In the genomic region with DNA sequence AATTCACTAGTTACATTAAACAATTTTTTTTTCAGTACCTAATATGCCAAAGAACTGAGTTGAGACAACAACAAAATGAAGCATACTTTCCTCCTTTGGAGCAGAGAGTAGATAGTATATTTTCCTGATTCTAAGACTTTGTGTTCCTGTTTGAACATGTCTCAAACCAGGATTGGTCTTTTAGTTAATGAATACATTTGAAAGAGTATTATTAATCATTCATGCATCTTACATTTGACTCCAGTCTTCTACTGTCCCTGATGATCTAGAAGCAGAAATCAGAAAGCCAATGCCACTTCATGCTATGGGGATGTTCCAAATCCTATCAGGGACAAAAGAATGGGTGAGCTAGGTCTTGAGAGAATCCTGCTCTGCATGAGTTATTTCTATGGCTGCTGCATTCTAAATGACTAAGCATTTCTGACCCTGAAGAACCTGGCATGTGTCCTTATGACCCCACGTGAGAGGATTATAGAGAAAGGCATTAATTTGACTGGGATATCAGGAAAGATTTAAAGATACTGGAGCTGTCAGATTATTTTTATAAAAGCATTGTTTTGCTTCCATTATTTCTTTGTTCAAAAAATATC, we compare ENCODE assay signal across 1 cellular context.
TF ChIP-seq lines count a peak whose summit lies in the region.

No MANE protein-coding gene starts in this region.

TF ChIP-seq in K562, 482 proteins besides CTCF, POLR2A, EP300 and RAD21 (continued from another document and continues in another):
- TF ChIP-seq, protein P1, sequence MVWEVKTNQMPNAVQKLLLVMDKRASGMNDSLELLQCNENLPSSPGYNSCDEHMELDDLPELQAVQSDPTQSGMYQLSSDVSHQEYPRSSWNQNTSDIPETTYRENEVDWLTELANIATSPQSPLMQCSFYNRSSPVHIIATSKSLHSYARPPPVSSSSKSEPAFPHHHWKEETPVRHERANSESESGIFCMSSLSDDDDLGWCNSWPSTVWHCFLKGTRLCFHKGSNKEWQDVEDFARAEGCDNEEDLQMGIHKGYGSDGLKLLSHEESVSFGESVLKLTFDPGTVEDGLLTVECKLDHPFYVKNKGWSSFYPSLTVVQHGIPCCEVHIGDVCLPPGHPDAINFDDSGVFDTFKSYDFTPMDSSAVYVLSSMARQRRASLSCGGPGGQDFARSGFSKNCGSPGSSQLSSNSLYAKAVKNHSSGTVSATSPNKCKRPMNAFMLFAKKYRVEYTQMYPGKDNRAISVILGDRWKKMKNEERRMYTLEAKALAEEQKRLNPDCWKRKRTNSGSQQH (CRISPR knock-in tag; IDR thresholded peaks at IDR 0.05): no peak
- no peak for TF ChIP-seq BRF1 (IDR thresholded peaks at IDR 0.05; ENCODE audit: borderline replicate concordance, extremely low read depth, insufficient read length)
- TF ChIP-seq KLF13 (tag; IDR thresholded peaks at IDR 0.05; ENCODE audit: borderline replicate concordance, low read depth): no peak
- TF ChIP-seq, protein P2, sequence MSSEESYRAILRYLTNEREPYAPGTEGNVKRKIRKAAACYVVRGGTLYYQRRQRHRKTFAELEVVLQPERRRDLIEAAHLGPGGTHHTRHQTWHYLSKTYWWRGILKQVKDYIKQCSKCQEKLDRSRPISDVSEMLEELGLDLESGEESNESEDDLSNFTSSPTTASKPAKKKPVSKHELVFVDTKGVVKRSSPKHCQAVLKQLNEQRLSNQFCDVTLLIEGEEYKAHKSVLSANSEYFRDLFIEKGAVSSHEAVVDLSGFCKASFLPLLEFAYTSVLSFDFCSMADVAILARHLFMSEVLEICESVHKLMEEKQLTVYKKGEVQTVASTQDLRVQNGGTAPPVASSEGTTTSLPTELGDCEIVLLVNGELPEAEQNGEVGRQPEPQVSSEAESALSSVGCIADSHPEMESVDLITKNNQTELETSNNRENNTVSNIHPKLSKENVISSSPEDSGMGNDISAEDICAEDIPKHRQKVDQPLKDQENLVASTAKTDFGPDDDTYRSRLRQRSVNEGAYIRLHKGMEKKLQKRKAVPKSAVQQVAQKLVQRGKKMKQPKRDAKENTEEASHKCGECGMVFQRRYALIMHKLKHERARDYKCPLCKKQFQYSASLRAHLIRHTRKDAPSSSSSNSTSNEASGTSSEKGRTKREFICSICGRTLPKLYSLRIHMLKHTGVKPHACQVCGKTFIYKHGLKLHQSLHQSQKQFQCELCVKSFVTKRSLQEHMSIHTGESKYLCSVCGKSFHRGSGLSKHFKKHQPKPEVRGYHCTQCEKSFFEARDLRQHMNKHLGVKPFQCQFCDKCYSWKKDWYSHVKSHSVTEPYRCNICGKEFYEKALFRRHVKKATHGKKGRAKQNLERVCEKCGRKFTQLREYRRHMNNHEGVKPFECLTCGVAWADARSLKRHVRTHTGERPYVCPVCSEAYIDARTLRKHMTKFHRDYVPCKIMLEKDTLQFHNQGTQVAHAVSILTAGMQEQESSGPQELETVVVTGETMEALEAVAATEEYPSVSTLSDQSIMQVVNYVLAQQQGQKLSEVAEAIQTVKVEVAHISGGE (CRISPR knock-in tag; IDR thresholded peaks at IDR 0.05): no peak
- TF ChIP-seq SIRT6 (IDR thresholded peaks at IDR 0.05; ENCODE audit: low read depth, low read length): no peak
- TF ChIP-seq, protein P3, sequence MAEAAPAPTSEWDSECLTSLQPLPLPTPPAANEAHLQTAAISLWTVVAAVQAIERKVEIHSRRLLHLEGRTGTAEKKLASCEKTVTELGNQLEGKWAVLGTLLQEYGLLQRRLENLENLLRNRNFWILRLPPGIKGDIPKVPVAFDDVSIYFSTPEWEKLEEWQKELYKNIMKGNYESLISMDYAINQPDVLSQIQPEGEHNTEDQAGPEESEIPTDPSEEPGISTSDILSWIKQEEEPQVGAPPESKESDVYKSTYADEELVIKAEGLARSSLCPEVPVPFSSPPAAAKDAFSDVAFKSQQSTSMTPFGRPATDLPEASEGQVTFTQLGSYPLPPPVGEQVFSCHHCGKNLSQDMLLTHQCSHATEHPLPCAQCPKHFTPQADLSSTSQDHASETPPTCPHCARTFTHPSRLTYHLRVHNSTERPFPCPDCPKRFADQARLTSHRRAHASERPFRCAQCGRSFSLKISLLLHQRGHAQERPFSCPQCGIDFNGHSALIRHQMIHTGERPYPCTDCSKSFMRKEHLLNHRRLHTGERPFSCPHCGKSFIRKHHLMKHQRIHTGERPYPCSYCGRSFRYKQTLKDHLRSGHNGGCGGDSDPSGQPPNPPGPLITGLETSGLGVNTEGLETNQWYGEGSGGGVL (CRISPR knock-in tag; IDR thresholded peaks at IDR 0.05): no peak
- TF ChIP-seq, protein P4, sequence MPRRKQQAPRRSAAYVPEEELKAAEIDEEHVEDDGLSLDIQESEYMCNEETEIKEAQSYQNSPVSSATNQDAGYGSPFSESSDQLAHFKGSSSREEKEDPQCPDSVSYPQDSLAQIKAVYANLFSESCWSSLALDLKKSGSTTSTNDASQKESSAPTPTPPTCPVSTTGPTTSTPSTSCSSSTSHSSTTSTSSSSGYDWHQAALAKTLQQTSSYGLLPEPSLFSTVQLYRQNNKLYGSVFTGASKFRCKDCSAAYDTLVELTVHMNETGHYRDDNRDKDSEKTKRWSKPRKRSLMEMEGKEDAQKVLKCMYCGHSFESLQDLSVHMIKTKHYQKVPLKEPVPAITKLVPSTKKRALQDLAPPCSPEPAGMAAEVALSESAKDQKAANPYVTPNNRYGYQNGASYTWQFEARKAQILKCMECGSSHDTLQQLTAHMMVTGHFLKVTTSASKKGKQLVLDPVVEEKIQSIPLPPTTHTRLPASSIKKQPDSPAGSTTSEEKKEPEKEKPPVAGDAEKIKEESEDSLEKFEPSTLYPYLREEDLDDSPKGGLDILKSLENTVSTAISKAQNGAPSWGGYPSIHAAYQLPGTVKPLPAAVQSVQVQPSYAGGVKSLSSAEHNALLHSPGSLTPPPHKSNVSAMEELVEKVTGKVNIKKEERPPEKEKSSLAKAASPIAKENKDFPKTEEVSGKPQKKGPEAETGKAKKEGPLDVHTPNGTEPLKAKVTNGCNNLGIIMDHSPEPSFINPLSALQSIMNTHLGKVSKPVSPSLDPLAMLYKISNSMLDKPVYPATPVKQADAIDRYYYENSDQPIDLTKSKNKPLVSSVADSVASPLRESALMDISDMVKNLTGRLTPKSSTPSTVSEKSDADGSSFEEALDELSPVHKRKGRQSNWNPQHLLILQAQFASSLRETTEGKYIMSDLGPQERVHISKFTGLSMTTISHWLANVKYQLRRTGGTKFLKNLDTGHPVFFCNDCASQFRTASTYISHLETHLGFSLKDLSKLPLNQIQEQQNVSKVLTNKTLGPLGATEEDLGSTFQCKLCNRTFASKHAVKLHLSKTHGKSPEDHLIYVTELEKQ (CRISPR knock-in tag; IDR thresholded peaks at IDR 0.05): no peak
- no peak for TF ChIP-seq IRF2 (CRISPR knock-in tag; IDR thresholded peaks at IDR 0.05)
- no peak for TF ChIP-seq BCL6 (CRISPR knock-in tag; IDR thresholded peaks at IDR 0.05)
- TF ChIP-seq ZNF175 (CRISPR knock-in tag; IDR thresholded peaks at IDR 0.05; ENCODE audit: low read depth): no peak
- no peak for TF ChIP-seq ZNF583 (CRISPR knock-in tag; IDR thresholded peaks at IDR 0.05)
- peak; percentile 34; the same call in 1 of the 2 replicates for TF ChIP-seq MYC (IDR thresholded peaks at IDR 0.05; ENCODE audit: low read depth, low read length)
- no peak for TF ChIP-seq MYC (CRISPR knock-in tag; IDR thresholded peaks at IDR 0.05; ENCODE audit: borderline replicate concordance, low read depth)
- TF ChIP-seq CEBPB (tag; IDR thresholded peaks at IDR 0.05): no peak
- no peak for TF ChIP-seq GTF2A2 (tag; IDR thresholded peaks at IDR 0.05)
- TF ChIP-seq ZNF133 (CRISPR knock-in tag; IDR thresholded peaks at IDR 0.05): no peak
- TF ChIP-seq ZNF436 (CRISPR knock-in tag; IDR thresholded peaks at IDR 0.05): no peak
- TF ChIP-seq CHD4 (IDR thresholded peaks at IDR 0.05; ENCODE audit: insufficient read depth, insufficient replicate concordance, low read depth, low read length, poor library complexity, severe bottlenecking): no peak
- no peak for TF ChIP-seq ZNF75A (CRISPR knock-in tag; IDR thresholded peaks at IDR 0.05)
- no peak for TF ChIP-seq PTBP1 (IDR thresholded peaks at IDR 0.05; ENCODE audit: low read depth, low read length)
- TF ChIP-seq, protein P5, sequence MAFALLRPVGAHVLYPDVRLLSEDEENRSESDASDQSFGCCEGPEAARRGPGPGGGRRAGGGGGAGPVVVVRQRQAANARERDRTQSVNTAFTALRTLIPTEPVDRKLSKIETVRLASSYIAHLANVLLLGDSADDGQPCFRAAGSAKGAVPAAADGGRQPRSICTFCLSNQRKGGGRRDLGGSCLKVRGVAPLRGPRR (CRISPR knock-in tag; IDR thresholded peaks at IDR 0.05): no peak
- TF ChIP-seq TEAD1 (CRISPR knock-in tag; IDR thresholded peaks at IDR 0.05): no peak
- TF ChIP-seq ZNF274 (IDR thresholded peaks at IDR 0.05; ENCODE audit: borderline replicate concordance, low read depth, low read length): no peak
- TF ChIP-seq RHOXF2B (CRISPR knock-in tag; conservative IDR thresholded peaks at IDR 0.05): no peak
- TF ChIP-seq KAT7 (CRISPR knock-in tag; IDR thresholded peaks at IDR 0.05; ENCODE audit: borderline replicate concordance): no peak
- TF ChIP-seq PHF20 (IDR thresholded peaks at IDR 0.05; ENCODE audit: partially characterized antibody): no peak
- TF ChIP-seq ZNF586 (CRISPR knock-in tag; conservative IDR thresholded peaks at IDR 0.05): no peak
- TF ChIP-seq ZNF3 (CRISPR knock-in tag; IDR thresholded peaks at IDR 0.05): no peak
- TF ChIP-seq ZNF311 (CRISPR knock-in tag; IDR thresholded peaks at IDR 0.05): no peak
- no peak for TF ChIP-seq ZNF354B (CRISPR knock-in tag; IDR thresholded peaks at IDR 0.05)
- TF ChIP-seq ZNF589 (CRISPR knock-in tag; IDR thresholded peaks at IDR 0.05; ENCODE audit: low read depth): no peak
- no peak for TF ChIP-seq TCFL5 (CRISPR knock-in tag; conservative IDR thresholded peaks at IDR 0.05)
- no peak for TF ChIP-seq E2F3 (CRISPR knock-in tag; IDR thresholded peaks at IDR 0.05)
- no peak for TF ChIP-seq CEBPG (CRISPR knock-in tag; IDR thresholded peaks at IDR 0.05)
- no peak for TF ChIP-seq CEBPG (tag; conservative IDR thresholded peaks at IDR 0.05 in 1 of 2, IDR thresholded peaks at IDR 0.05 in 1 of 2)
- no peak for TF ChIP-seq NCOA4 (IDR thresholded peaks at IDR 0.05; ENCODE audit: partially characterized antibody)
- TF ChIP-seq SOX6 (IDR thresholded peaks at IDR 0.05): peak; percentile 70
- TF ChIP-seq ZNF280B (CRISPR knock-in tag; IDR thresholded peaks at IDR 0.05): no peak
- 0 out of 2 replicates have a peak, but pooled peaks have one; percentile 49 for TF ChIP-seq TEAD2 (tag; IDR thresholded peaks at IDR 0.05)
- no peak for TF ChIP-seq ELF4 (CRISPR knock-in tag; IDR thresholded peaks at IDR 0.05)
- no peak for TF ChIP-seq CTBP1 (IDR thresholded peaks at IDR 0.05; ENCODE audit: borderline replicate concordance)
- TF ChIP-seq CBX5 (IDR thresholded peaks at IDR 0.05; ENCODE audit: borderline replicate concordance, low read depth): no peak
- TF ChIP-seq, protein P6, sequence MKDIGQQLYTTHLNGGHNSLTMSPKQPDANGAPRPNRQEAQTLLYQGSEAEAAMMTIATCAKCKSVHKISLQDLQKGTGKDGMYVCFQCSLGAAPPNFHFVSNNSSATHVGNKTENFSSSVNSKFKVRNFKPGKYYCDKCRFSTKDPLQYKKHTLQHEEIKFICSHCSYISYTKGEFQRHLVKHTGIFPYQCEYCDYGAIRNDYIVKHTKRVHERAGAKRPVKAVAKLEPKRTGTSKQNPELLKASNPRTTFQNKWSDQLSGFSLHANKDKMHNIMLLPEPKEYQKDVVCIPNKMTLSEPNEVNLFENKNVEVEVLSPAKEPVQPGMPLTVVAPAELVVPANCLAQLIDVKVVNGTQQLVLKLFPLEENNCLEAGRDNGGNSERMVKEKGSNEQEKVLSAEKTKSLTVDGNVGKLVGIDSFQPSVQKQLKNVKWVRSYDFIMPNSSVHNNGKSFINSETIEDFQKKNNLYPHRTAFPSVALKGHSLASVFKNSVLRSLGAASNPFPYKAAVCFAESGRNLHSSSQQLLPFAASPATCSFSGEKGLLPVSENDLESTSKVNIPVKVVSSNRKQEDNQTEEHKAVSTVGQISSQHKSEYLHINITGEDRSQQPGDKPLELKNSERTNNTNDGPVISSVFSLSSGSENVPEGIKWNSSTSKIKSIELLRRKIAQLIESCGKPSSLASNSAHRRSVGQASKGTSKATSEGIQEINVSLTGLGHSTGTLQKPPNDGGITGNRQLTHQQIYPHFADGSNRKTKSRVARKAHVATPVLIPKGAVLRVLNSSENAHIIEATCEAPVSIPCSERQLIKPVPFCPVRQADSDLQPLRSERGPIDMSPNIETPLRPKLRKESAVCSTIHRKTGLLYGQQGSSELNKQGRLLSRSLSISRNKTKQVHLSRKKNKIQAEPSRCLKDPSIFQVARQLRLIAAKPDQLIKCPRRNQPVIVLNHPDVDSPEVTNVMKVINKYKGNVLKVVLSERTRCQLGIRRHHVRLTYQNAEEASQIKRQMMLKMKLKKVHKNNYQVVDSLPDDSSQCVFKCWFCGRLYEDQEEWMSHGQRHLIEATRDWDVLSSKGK (CRISPR knock-in tag; IDR thresholded peaks at IDR 0.05): no peak
- TF ChIP-seq SNAPC5 (CRISPR knock-in tag; IDR thresholded peaks at IDR 0.05): no peak
- no peak for TF ChIP-seq NFXL1 (CRISPR knock-in tag; IDR thresholded peaks at IDR 0.05)
- TF ChIP-seq FOXO4 (CRISPR knock-in tag; IDR thresholded peaks at IDR 0.05): no peak
- TF ChIP-seq BCOR (IDR thresholded peaks at IDR 0.05): no peak
- peak; percentile 80 for TF ChIP-seq DPF2 (IDR thresholded peaks at IDR 0.05)
- no peak for TF ChIP-seq ZZZ3 (IDR thresholded peaks at IDR 0.05)
- TF ChIP-seq ADNP (tag; IDR thresholded peaks at IDR 0.05): no peak
- no peak for TF ChIP-seq ZNF551 (CRISPR knock-in tag; IDR thresholded peaks at IDR 0.05)
- no peak for TF ChIP-seq COPS2 (conservative IDR thresholded peaks at IDR 0.05)
- TF ChIP-seq JUN (IDR thresholded peaks at IDR 0.05; ENCODE audit: borderline replicate concordance, low read depth, low read length): no peak
- no peak for TF ChIP-seq JUN (CRISPR knock-in tag; IDR thresholded peaks at IDR 0.05; ENCODE audit: borderline replicate concordance)
